18 cellular contexts compared by ENCODE assay signal in genomic region chr3:44833394-44833793, GRCh38. TPM values are rescaled to one million over a fixed set of nuclear protein-coding genes. Genes with fewer than 3 reads are reported as not detected.
A peak's percentile ranks its signal among the peaks of the same experiment; 100 is the strongest.
DNase-seq lines count a peak whose midpoint lies in the region; ATAC-seq and TF ChIP-seq lines count a peak whose summit lies in the region.
"Had no signal": no experiment of that assay in that cellular context is flagged by ENCODE, and none has a peak within 500 bp of the region (broad histone marks: within the 10 kb centered on the region; RNA-seq: fewer than 3 reads in every experiment).

No MANE protein-coding gene starts in this region.

- H3K36me3 ChIP-seq in endodermal cell (ENCODE audit: control insufficient read depth, insufficient read depth, low read length) (peaks cover 67% of the 10 kb centered on the region), left ventricle myocardium inferior (no peaks in the 10 kb centered on the region), SK-N-SH (replicated peaks in 1 of 2; ENCODE audit: control insufficient read depth in 1 of 2, insufficient read depth in 2 of 2, low read length in 1 of 2) (peaks cover 17 to 46% of the 10 kb centered on the region in 2 experiments)

- H3K9ac ChIP-seq in endodermal cell (ENCODE audit: extremely low read depth, low read length, poor library complexity, severe bottlenecking): no peak overlapping the region
- no peak overlapping the region for H3K9ac ChIP-seq in SK-N-SH
- H3K9ac ChIP-seq: BLaER1 had no signal

- no peak overlapping the region for H3K4me2 ChIP-seq in SK-N-SH
- H3K4me2 ChIP-seq: BLaER1 had no signal

- POLR2A ChIA-PET in SK-N-SH (lab: Yijun Ruan, JAX): no interaction called here

- H3K9me3 ChIP-seq in endodermal cell (ENCODE audit: control insufficient read depth, low read length) (peaks cover 33% of the 10 kb centered on the region), left ventricle myocardium inferior (replicated peaks) (peaks cover 20% of the 10 kb centered on the region), SK-N-SH (peaks cover 13% of the 10 kb centered on the region; the same call in 1 of the 2 replicates)

- no peak overlapping the region for H3K4me3 ChIP-seq in endodermal cell (ENCODE audit: low read length)
- H3K4me3 ChIP-seq in left ventricle myocardium inferior: peak overlapping the region; percentile 58
- no peak overlapping the region for H3K4me3 ChIP-seq in SK-N-SH (ENCODE audit: low read depth in 2 of 2, low read length in 1 of 2)
- H3K4me3 ChIP-seq: BLaER1, GM12878 had no signal

- H3K9me2 ChIP-seq in SK-N-SH: no peaks in the 10 kb centered on the region

- H4K20me1 ChIP-seq in SK-N-SH (ENCODE audit: insufficient read depth): no peaks in the 10 kb centered on the region
- H4K20me1 ChIP-seq: BLaER1 had no signal

- no peak overlapping the region for H3K4me3 Mint-ChIP-seq in endodermal cell
- H3K4me3 Mint-ChIP-seq: CD14-positive monocyte; CD4-positive, alpha-beta memory T cell; H9 had no signal

- H3K27ac ChIP-seq in endodermal cell (ENCODE audit: low read depth, low read length) (no peak overlapping the region), left ventricle myocardium inferior (replicated peaks) (peak overlapping the region; percentile 75), SK-N-SH (ENCODE audit: low read depth in 2 of 2, low read length in 1 of 2) (no peak overlapping the region)
- H3K27ac ChIP-seq: BLaER1 had no signal

- H3K4me1 ChIP-seq in endodermal cell (ENCODE audit: control insufficient read depth, insufficient read depth, low read length) (no peaks in the 10 kb centered on the region), left ventricle myocardium inferior (peaks cover 14% of the 10 kb centered on the region), SK-N-SH (ENCODE audit: control insufficient read depth in 1 of 2, insufficient read depth in 2 of 2, low read depth in 1 of 2, low read length in 1 of 2) (no peaks in the 10 kb centered on the region)
- H3K4me1 ChIP-seq: BLaER1 had no signal

- TF ChIP-seq EP300 in SK-N-SH (IDR thresholded peaks at IDR 0.05; ENCODE audit: borderline replicate concordance in 1 of 2, low read depth in 1 of 2, low read length in 1 of 2): no peak

- H3K4me1 Mint-ChIP-seq in endodermal cell: no peaks in the 10 kb centered on the region
- H3K4me1 Mint-ChIP-seq: CD14-positive monocyte; CD4-positive, alpha-beta memory T cell; H9 had no signal

- CTCF ChIA-PET in SK-N-SH (lab: Yijun Ruan, JAX): interaction anchor here (0.6 to 0.8 kb wide), 2 partner anchors 8 to 44 kb away, joined by 3 to 5 read pairs; no protein-coding TSS in a partner anchor

- 86 to 98% methylated on average over 7 of the region's 7 CpGs for WGBS in endodermal cell (ENCODE audit: insufficient coverage in 1 of 2, insufficient read length in 1 of 2), 2 experiments
- WGBS in SK-N-SH (ENCODE audit: low lambda C conversion rate): 94% methylated on average over 7 of the region's 7 CpGs

- no peak for TF ChIP-seq CTCF in endodermal cell (conservative IDR thresholded peaks at IDR 0.05)
- TF ChIP-seq CTCF in left ventricle myocardium inferior (IDR thresholded peaks at IDR 0.05; ENCODE audit: borderline replicate concordance): no peak
- no peak for TF ChIP-seq CTCF in SK-N-SH (IDR thresholded peaks at IDR 0.05)

- intact Hi-C loops in Right ventricle myocardium superior (cut with DNase I) (no loop called here), left cardiac atrium (cut with DNase I) (no loop called here), left ventricle myocardium inferior (cut with micrococcal nuclease) (no loop called here)

- DNase-seq in Right ventricle myocardium superior: no peak
- no peak for DNase-seq in left cardiac atrium
- peak; percentile 43 for DNase-seq in endodermal cell
- peak; percentile 17 for DNase-seq in left ventricle myocardium inferior
- DNase-seq in retina: peak; percentile 8
- no peak for DNase-seq in SK-N-SH
- no peak for DNase-seq in NCI-H2107 (lab: John Stamatoyannopoulos, UW)
- DNase-seq: 8988T; CD4-positive, alpha-beta memory T cell; DMS153; DMS79; GF-D8; H9 had no signal

- TF ChIP-seq RAD21 in SK-N-SH (IDR thresholded peaks at IDR 0.05; ENCODE audit: low read length): no peak

- peaks cover 49% of the 10 kb centered on the region for H3K36me3 Mint-ChIP-seq in endodermal cell (ENCODE audit: low read depth)

- ATAC-seq in Right ventricle myocardium superior (ENCODE audit: poor library complexity) (peak; percentile 82), left cardiac atrium (no peak), GM19023 (IDR thresholded peaks at IDR 0.05; ENCODE audit: unreplicated experiment) (no peak)
- ATAC-seq: GM12878 had no signal

- H3K27me3 Mint-ChIP-seq in endodermal cell (ENCODE audit: insufficient read depth): no peaks in the 10 kb centered on the region
- H3K27me3 Mint-ChIP-seq: CD4-positive, alpha-beta memory T cell had no signal

- peaks cover 17% of the 10 kb centered on the region for H3K9me3 Mint-ChIP-seq in endodermal cell

- no peak overlapping the region for H2AFZ ChIP-seq in SK-N-SH (ENCODE audit: low read depth)

- no peak overlapping the region for H3K27ac Mint-ChIP-seq in endodermal cell
- H3K27ac Mint-ChIP-seq: CD14-positive monocyte; CD4-positive, alpha-beta memory T cell; H9 had no signal

- H3K79me2 ChIP-seq in SK-N-SH (ENCODE audit: insufficient read depth): no peaks in the 10 kb centered on the region

- peaks cover 6% of the 10 kb centered on the region for H3F3A ChIP-seq in SK-N-SH (replicated peaks; ENCODE audit: insufficient read depth)

- no peaks in the 10 kb centered on the region for H3K27me3 ChIP-seq in endodermal cell (ENCODE audit: control insufficient read depth, insufficient read depth, low read length, poor library complexity, severe bottlenecking)
- H3K27me3 ChIP-seq in left ventricle myocardium inferior (ENCODE audit: low read depth): no peaks in the 10 kb centered on the region
- no peaks in the 10 kb centered on the region for H3K27me3 ChIP-seq in SK-N-SH (ENCODE audit: insufficient read depth)
- H3K27me3 ChIP-seq: BLaER1 had no signal

TF ChIP-seq in SK-N-SH, 30 proteins besides CTCF, POLR2A, EP300 and RAD21:
- TF ChIP-seq SMC3 (IDR thresholded peaks at IDR 0.05; ENCODE audit: low read depth, low read length) (no peak), TAF1 (IDR thresholded peaks at IDR 0.05; ENCODE audit: borderline replicate concordance, low read depth, low read length) (no peak), FOXJ3 (CRISPR knock-in tag; IDR thresholded peaks at IDR 0.05) (no peak), GABPA (IDR thresholded peaks at IDR 0.05; ENCODE audit: low read depth) (no peak), TCF12 (IDR thresholded peaks at IDR 0.05) (no peak), MAX (IDR thresholded peaks at IDR 0.05; ENCODE audit: low read depth) (no peak), MXI1 (IDR thresholded peaks at IDR 0.05; ENCODE audit: low read depth, low read length) (no peak), TEAD4 (IDR thresholded peaks at IDR 0.05; ENCODE audit: borderline replicate concordance, insufficient read depth) (no peak), NRF1 (IDR thresholded peaks at IDR 0.05; ENCODE audit: low read depth, low read length) (no peak), FOSL2 (IDR thresholded peaks at IDR 0.05; ENCODE audit: borderline replicate concordance, low read depth) (no peak), CHD2 (IDR thresholded peaks at IDR 0.05; ENCODE audit: low read length, partially characterized antibody) (no peak)
- TF ChIP-seq, protein P1, sequence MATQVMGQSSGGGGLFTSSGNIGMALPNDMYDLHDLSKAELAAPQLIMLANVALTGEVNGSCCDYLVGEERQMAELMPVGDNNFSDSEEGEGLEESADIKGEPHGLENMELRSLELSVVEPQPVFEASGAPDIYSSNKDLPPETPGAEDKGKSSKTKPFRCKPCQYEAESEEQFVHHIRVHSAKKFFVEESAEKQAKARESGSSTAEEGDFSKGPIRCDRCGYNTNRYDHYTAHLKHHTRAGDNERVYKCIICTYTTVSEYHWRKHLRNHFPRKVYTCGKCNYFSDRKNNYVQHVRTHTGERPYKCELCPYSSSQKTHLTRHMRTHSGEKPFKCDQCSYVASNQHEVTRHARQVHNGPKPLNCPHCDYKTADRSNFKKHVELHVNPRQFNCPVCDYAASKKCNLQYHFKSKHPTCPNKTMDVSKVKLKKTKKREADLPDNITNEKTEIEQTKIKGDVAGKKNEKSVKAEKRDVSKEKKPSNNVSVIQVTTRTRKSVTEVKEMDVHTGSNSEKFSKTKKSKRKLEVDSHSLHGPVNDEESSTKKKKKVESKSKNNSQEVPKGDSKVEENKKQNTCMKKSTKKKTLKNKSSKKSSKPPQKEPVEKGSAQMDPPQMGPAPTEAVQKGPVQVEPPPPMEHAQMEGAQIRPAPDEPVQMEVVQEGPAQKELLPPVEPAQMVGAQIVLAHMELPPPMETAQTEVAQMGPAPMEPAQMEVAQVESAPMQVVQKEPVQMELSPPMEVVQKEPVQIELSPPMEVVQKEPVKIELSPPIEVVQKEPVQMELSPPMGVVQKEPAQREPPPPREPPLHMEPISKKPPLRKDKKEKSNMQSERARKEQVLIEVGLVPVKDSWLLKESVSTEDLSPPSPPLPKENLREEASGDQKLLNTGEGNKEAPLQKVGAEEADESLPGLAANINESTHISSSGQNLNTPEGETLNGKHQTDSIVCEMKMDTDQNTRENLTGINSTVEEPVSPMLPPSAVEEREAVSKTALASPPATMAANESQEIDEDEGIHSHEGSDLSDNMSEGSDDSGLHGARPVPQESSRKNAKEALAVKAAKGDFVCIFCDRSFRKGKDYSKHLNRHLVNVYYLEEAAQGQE (IDR thresholded peaks at IDR 0.05; ENCODE audit: low read depth, low read length): no peak

RNA-seq across cellular contexts. Expression of gene TMEM42, which starts 28.3 kb away (rescaled TPM):
- 10.2 TPM for total RNA-seq in Right ventricle myocardium superior
- total RNA-seq in left cardiac atrium: 10 to 100 TPM in 1 of 2 donors, 1 to 10 TPM in 1; 7.4 to 10.4 TPM
- total RNA-seq in endodermal cell: 10 to 100 TPM; 12.1 to 16.9 TPM
- 18.1 TPM for polyA plus RNA-seq in endodermal cell (2013, experiment 1 of 2)
- polyA plus RNA-seq in endodermal cell (2013, experiment 2 of 2): 16.3 TPM
- 10.8 TPM for total RNA-seq in left ventricle myocardium inferior
- 32.8 and 42.4 TPM in 2 replicates for polyA plus RNA-seq in SK-N-SH (2012; rRNA removed)
- 27.6 and 31.8 TPM in 2 replicates for polyA plus RNA-seq in SK-N-SH (2012; cell fraction: cytosol; rRNA removed)
- polyA plus RNA-seq in SK-N-SH (2012; cell fraction: nucleus; rRNA removed): 46.9 and 61.1 TPM in 2 replicates

RNA-seq across cellular contexts. Expression of gene TGM4, which starts 41.0 kb away (rescaled TPM):
- not detected for total RNA-seq in Right ventricle myocardium superior
- total RNA-seq in left cardiac atrium: not detected
- not detected for total RNA-seq in endodermal cell
- not detected for polyA plus RNA-seq in endodermal cell (2013, experiment 1 of 2)
- not detected for polyA plus RNA-seq in endodermal cell (2013, experiment 2 of 2)
- not detected for total RNA-seq in left ventricle myocardium inferior
- 0.12 and 0.13 TPM in 2 replicates for polyA plus RNA-seq in SK-N-SH (2012; rRNA removed)
- polyA plus RNA-seq in SK-N-SH (2012; cell fraction: cytosol; rRNA removed): 0.06 and 0.18 TPM in 2 replicates
- polyA plus RNA-seq in SK-N-SH (2012; cell fraction: nucleus; rRNA removed): 0.22 and 0.27 TPM in 2 replicates
- total RNA-seq: CD4-positive, alpha-beta memory T cell; GM12878; H1; H9 had no signal
- polyA plus RNA-seq: CD4-positive, alpha-beta memory T cell; GM12878 had no signal

Comparison
In these comparisons a context has a peak if more than half of its experiments do, and no peak if none do; other contexts are left out.
1. DNase-seq: peak in endodermal cell (single experiment), left ventricle myocardium inferior (single experiment) and retina (single experiment); none in Right ventricle myocardium superior (single experiment), left cardiac atrium (single experiment), SK-N-SH (single experiment) and NCI-H2107 (single experiment).